In genomic region chr16:68084504-68085258, GRCh38 we compare ENCODE assay signal across 8 cellular contexts. TPM values are rescaled to one million over a fixed set of nuclear protein-coding genes. Genes with fewer than 3 reads are reported as not detected.
A peak's percentile ranks its signal among the peaks of the same experiment; 100 is the strongest.
DNase-seq lines count a peak whose midpoint lies in the region; ATAC-seq and TF ChIP-seq lines count a peak whose summit lies in the region.

No MANE protein-coding gene starts in this region.

- no peaks in the 10 kb centered on the region for H3K9me3 Mint-ChIP-seq in effector memory CD8-positive, alpha-beta T cell

- H4K91ac ChIP-seq in mesenchymal stem cell (ENCODE audit: low read length), result peak overlapping the region; percentile 96

- H3K4me2 ChIP-seq in mesenchymal stem cell (ENCODE audit: low read length, poor library complexity, severe bottlenecking), result peak overlapping the region; percentile 90

- peaks cover 65 to 69% of the 10 kb centered on the region in 2 donors for H3K4me1 Mint-ChIP-seq in effector memory CD8-positive, alpha-beta T cell (ENCODE audit: low read depth in 2 of 2)

- no peaks in the 10 kb centered on the region for H3K79me1 ChIP-seq in mesenchymal stem cell (replicated peaks; ENCODE audit: low read length, poor library complexity, severe bottlenecking)

- peak overlapping the region; percentile 90 for H3K9ac ChIP-seq in mesenchymal stem cell (ENCODE audit: low read length)

- peak overlapping the region; percentile 75 to 99 for H3K4ac ChIP-seq in mesenchymal stem cell (ENCODE audit: low read depth in 1 of 2, low read length in 2 of 2)

- DNase-seq in BJ (ENCODE audit: low read depth), result no peak
- peak; percentile 85 for DNase-seq in GM19238 (ENCODE audit: insufficient read length, low spot score)
- peak; percentile 63 for DNase-seq in NCI-H774 (lab: John Stamatoyannopoulos, UW)
- DNase-seq in activated CD8-positive, alpha-beta memory T cell treated with anti-CD3 and anti-CD28 coated beads for 4 hours (ENCODE audit: low read depth in 2 of 2), result peak; percentile 69 to 70
- DNase-seq in effector memory CD8-positive, alpha-beta T cell, result peak; percentile 81 to 82 (median 81)
- peak; percentile 87 for DNase-seq in mesenchymal stem cell
- DNase-seq in stimulated activated CD8-positive, alpha-beta memory T cell treated with anti-CD3 and anti-CD28 coated beads, Interleukin-12 subunit alpha, Interleukin-12 subunit beta, amount 100 ng/mL, for 4 hours (ENCODE audit: low read depth), result peak; percentile 77

- CTCF ChIA-PET in BJ (lab: Yijun Ruan, JAX), result interaction anchor here (0.5 to 3.9 kb wide), 11 partner anchors 9 to 564 kb away, joined by 3 to 16 read pairs (median 4); no protein-coding TSS in a partner anchor

- no peaks in the 10 kb centered on the region; the same call in 1 of the 2 replicates for H3K36me3 ChIP-seq in BJ (ENCODE audit: control insufficient read depth, insufficient read depth, low read length)
- H3K36me3 ChIP-seq in mesenchymal stem cell (ENCODE audit: control insufficient read depth in 1 of 2, insufficient read depth in 2 of 2, low read depth in 1 of 2, low read length in 2 of 2), result peaks cover 0 to 7% of the 10 kb centered on the region in 2 experiments

- peak; percentile 27; the same call in 1 of the 2 replicates for TF ChIP-seq CTCF in BJ (IDR thresholded peaks at IDR 0.05; ENCODE audit: insufficient read depth, low read depth, low read length)

- H2BK5ac ChIP-seq in mesenchymal stem cell (ENCODE audit: low read depth, low read length, poor library complexity, severe bottlenecking), result peak overlapping the region; percentile 45

- peak overlapping the region; percentile 86 to 91 for H3K27ac Mint-ChIP-seq in effector memory CD8-positive, alpha-beta T cell

- peak; percentile 60 for ATAC-seq in HG03439 (IDR thresholded peaks at IDR 0.05; ENCODE audit: unreplicated experiment)
- peak; percentile 57 for ATAC-seq in effector memory CD8-positive, alpha-beta T cell (replicated peaks)

- H3K4me3 Mint-ChIP-seq in effector memory CD8-positive, alpha-beta T cell, result peak overlapping the region; percentile 77 to 93

- under 1% methylated on average over 39 of the region's 45 CpGs for WGBS in mesenchymal stem cell

- H3K27me3 ChIP-seq in BJ (ENCODE audit: control insufficient read depth, insufficient read depth, low read length), result no peaks in the 10 kb centered on the region
- no peaks in the 10 kb centered on the region for H3K27me3 ChIP-seq in mesenchymal stem cell (ENCODE audit: control insufficient read depth in 1 of 2, insufficient read depth in 1 of 2, low read length in 2 of 2)

- H3K36me3 Mint-ChIP-seq in effector memory CD8-positive, alpha-beta T cell (ENCODE audit: insufficient read depth), result peaks cover 16% of the 10 kb centered on the region

- peak overlapping the region; percentile 95 for H2BK120ac ChIP-seq in mesenchymal stem cell (ENCODE audit: low read depth, low read length)

- H3K23ac ChIP-seq in mesenchymal stem cell (ENCODE audit: low read length in 2 of 2), result no peak overlapping the region

- H3K14ac ChIP-seq in mesenchymal stem cell (ENCODE audit: low read length in 2 of 2), result peak overlapping the region in 1 of 2 experiments; percentile 82

- H2BK12ac ChIP-seq in mesenchymal stem cell (ENCODE audit: low read length in 2 of 2), result peak overlapping the region in 1 of 2 experiments; percentile 98

- peak overlapping the region; percentile 79 for H3K27ac ChIP-seq in mesenchymal stem cell (ENCODE audit: low read length, poor library complexity, severe bottlenecking)

- peak overlapping the region; percentile 43 for H2AFZ ChIP-seq in mesenchymal stem cell (ENCODE audit: low read depth, low read length)

- H2BK15ac ChIP-seq in mesenchymal stem cell (ENCODE audit: low read depth, poor library complexity, severe bottlenecking), result peak overlapping the region; percentile 94

- peaks cover 12% of the 10 kb centered on the region for H3K4me1 ChIP-seq in mesenchymal stem cell (ENCODE audit: control insufficient read depth, insufficient read depth, low read depth, low read length)

- no peak overlapping the region for H2AK5ac ChIP-seq in mesenchymal stem cell (ENCODE audit: low read length, severe bottlenecking)

- no peaks in the 10 kb centered on the region for H3K9me3 ChIP-seq in mesenchymal stem cell (ENCODE audit: control insufficient read depth, low read length)

- POLR2A ChIA-PET in BJ (lab: Charles Lee), result interaction anchor here (0.6 kb wide), 2 partner anchors 101 to 115 kb away, joined by 6 to 8 read pairs; no protein-coding TSS in a partner anchor

- peak overlapping the region; percentile 99 for H4K8ac ChIP-seq in mesenchymal stem cell (ENCODE audit: low read length)

- H3K18ac ChIP-seq in mesenchymal stem cell (ENCODE audit: low read depth in 1 of 2, low read length in 2 of 2), result peak overlapping the region; percentile 94 to 95

- no peaks in the 10 kb centered on the region for H3K27me3 Mint-ChIP-seq in effector memory CD8-positive, alpha-beta T cell

- H3K4me3 ChIP-seq in BJ (ENCODE audit: low read depth, low read length) (peak overlapping the region; percentile 42), mesenchymal stem cell (ENCODE audit: insufficient read depth in 1 of 2, low read depth in 1 of 2, low read length in 2 of 2) (peak overlapping the region; percentile 49 to 80)

RNA-seq across cellular contexts. Expression of gene NFATC3, which starts 0.5 kb away (rescaled TPM):
- 10.5 and 14.9 TPM in 2 replicates for polyA plus RNA-seq in BJ (2011; rRNA removed)
- polyA minus RNA-seq in BJ (2011; rRNA and poly(A)+ RNA removed), result 27.1 and 33.2 TPM in 2 replicates
- polyA plus RNA-seq in mesenchymal stem cell (2013, experiment 1 of 2), result 11.8 TPM
- 11.8 TPM for polyA plus RNA-seq in mesenchymal stem cell (2013, experiment 2 of 2)
